Comparison of ENCODE assay signal across 1 cellular context in the genomic region with DNA sequence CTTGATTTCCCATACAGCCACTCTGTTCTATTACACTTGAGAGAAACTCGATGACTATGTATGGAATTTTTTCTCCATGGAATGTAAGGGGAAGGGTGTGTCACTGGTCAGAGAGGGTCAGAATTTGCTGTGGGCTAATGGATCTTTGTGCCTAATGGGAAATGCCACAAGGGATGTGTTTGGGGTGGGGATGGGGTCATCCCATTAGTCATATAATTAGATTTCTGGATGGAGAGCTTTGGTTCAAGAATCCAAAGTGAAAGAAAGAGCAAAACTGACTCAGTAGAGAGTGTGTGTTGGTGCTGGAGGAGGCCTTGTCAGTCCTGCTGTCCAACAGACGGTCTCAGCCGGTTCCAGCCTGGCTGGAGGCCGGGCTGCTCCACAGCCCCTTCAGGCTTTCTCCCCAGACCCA.
TF ChIP-seq lines count a peak whose summit lies in the region.

No MANE protein-coding gene starts in this region.

TF ChIP-seq in GM23338, 12 proteins besides CTCF, POLR2A, EP300 and RAD21 (continued from another document):
- no peak for TF ChIP-seq ZNF462 (CRISPR knock-in tag; IDR thresholded peaks at IDR 0.05)
- no peak for TF ChIP-seq EZH2 (IDR thresholded peaks at IDR 0.05; ENCODE audit: low read depth, unreplicated experiment)
- TF ChIP-seq ZNF114 (CRISPR knock-in tag; IDR thresholded peaks at IDR 0.05): no peak
TF ChIP-seq in GM23338: peak in this region for 0.
